27 cellular contexts compared by ENCODE assay signal in genomic region chr5:148477429-148477828, GRCh38.
"Had no signal": no experiment of that assay in that cellular context is flagged by ENCODE, and none has a peak within 500 bp of the region (broad histone marks: within the 10 kb centered on the region; RNA-seq: fewer than 3 reads in every experiment).

No MANE protein-coding gene starts in this region.

- H3K27ac ChIP-seq: colonic mucosa, coronary artery, dorsolateral prefrontal cortex, epithelial cell of prostate, esophagus muscularis mucosa, esophagus squamous epithelium, foreskin keratinocyte, gastrocnemius medialis, gastroesophageal sphincter, heart left ventricle, heart right ventricle had no signal

- H3K9me3 ChIP-seq: colonic mucosa, esophagus muscularis mucosa, esophagus squamous epithelium, gastrocnemius medialis, gastroesophageal sphincter, heart left ventricle, heart right ventricle had no signal

- FAIRE-seq: colon, endometrium, endothelial cell of umbilical vein, frontal cortex had no signal

- H3K4me3 ChIP-seq: colonic mucosa, coronary artery, dorsolateral prefrontal cortex, esophagus muscularis mucosa, esophagus squamous epithelium, gastrocnemius medialis, gastroesophageal sphincter, heart left ventricle, heart right ventricle had no signal

- H3K27me3 ChIP-seq: colonic mucosa, dorsolateral prefrontal cortex, gastrocnemius medialis, gastroesophageal sphincter had no signal

- DNase-seq: colonic mucosa; cortex of kidney; dermis blood vessel endothelial cell; dorsolateral prefrontal cortex; effector CD4-positive, alpha-beta T cell; effector CD8-positive, alpha-beta T cell; effector memory CD4-positive, alpha-beta T cell; effector memory CD8-positive, alpha-beta T cell; endodermal cell; erythroblast; esophagus squamous epithelium; foreskin fibroblast; foreskin keratinocyte; foreskin melanocyte; gastrocnemius medialis; glutamatergic neuron; head of caudate nucleus; heart left ventricle; heart right ventricle had no signal

- H3K36me3 ChIP-seq: colonic mucosa, esophagus muscularis mucosa, esophagus squamous epithelium, gastrocnemius medialis, gastroesophageal sphincter, heart left ventricle, heart right ventricle had no signal
